Comparison of ENCODE assay signal across 24 cellular contexts in genomic region chr20:21185849-21186248, GRCh38. TPM values are rescaled to one million over a fixed set of nuclear protein-coding genes. Genes with fewer than 3 reads are reported as not detected.
DNase-seq lines count a peak whose midpoint lies in the region; ATAC-seq, FAIRE-seq and TF ChIP-seq lines count a peak whose summit lies in the region.
"Had no signal": no experiment of that assay in that cellular context is flagged by ENCODE, and none has a peak within 500 bp of the region (broad histone marks: within the 10 kb centered on the region; RNA-seq: fewer than 3 reads in every experiment).

No MANE protein-coding gene starts in this region.

- H3K4me1 ChIP-seq in HepG2 (ENCODE audit: insufficient read depth, low read length) = peaks cover 24% of the 10 kb centered on the region
- no peaks in the 10 kb centered on the region for H3K4me1 ChIP-seq in right lobe of liver
- H3K4me1 ChIP-seq in vagina = peaks cover 44% of the 10 kb centered on the region
- H3K4me1 ChIP-seq: BE2C had no signal

- no peaks in the 10 kb centered on the region for H4K20me1 ChIP-seq in HepG2 (ENCODE audit: insufficient read depth, low read length)
- H4K20me1 ChIP-seq: BLaER1 treated with 17β-estradiol and CSF1 and Interleukin-3, amounts not matched to agents 10 nM and 100 nM had no signal

- TF ChIP-seq EP300 in HepG2 (IDR thresholded peaks at IDR 0.05; ENCODE audit: low read depth in 2 of 2, low read length in 2 of 2) = no peak
- TF ChIP-seq EP300 in HepG2 (CRISPR knock-in tag; IDR thresholded peaks at IDR 0.05; ENCODE audit: borderline replicate concordance) = no peak

- TF ChIP-seq POLR2A in HepG2 (IDR thresholded peaks at IDR 0.05; ENCODE audit: insufficient read depth in 1 of 2, low read depth in 2 of 2, low read length in 2 of 2) (no peak), right lobe of liver (IDR thresholded peaks at IDR 0.05) (no peak), vagina (IDR thresholded peaks at IDR 0.05) (no peak)

- ATAC-seq in HepG2 = no peak
- no peak for ATAC-seq in right lobe of liver
- no peak for ATAC-seq in SK-N-SH treated with all-trans-retinoic acid at 6 μM for 48 hours

- FAIRE-seq in HepG2 (lab: Jason Lieb, UNC) = no peak
- FAIRE-seq in endometrium (lab: Jason Lieb, UNC) = peak; percentile 12
- FAIRE-seq: A204.1, D721Med, GM12891, GM18507 had no signal

- CTCF ChIA-PET in HepG2 (lab: Yijun Ruan, JAX; ENCODE audit: low intra/inter-chr PET ratio, low total read pairs) = no interaction called here

- H3K27me3 ChIP-seq in HepG2 (ENCODE audit: control insufficient read depth in 1 of 2, insufficient read depth in 2 of 2, low read length in 2 of 2) (no peaks in the 10 kb centered on the region), right lobe of liver (no peaks in the 10 kb centered on the region), vagina (no peaks in the 10 kb centered on the region)
- H3K27me3 ChIP-seq: BE2C; BLaER1 treated with 17β-estradiol and CSF1 and Interleukin-3, amounts not matched to agents 10 nM and 100 nM had no signal

- intact Hi-C loops in HepG2 (cut with micrococcal nuclease; ENCODE audit: unreplicated experiment) (no loop called here), right lobe of liver (cut with DNase I) (no loop called here), vagina (cut with DNase I) (no loop called here)

- POLR2A ChIA-PET in HepG2 (lab: Yijun Ruan, JAX) = no interaction called here

- no peak for TF ChIP-seq RAD21 in HepG2 (CRISPR knock-in tag; IDR thresholded peaks at IDR 0.05)

- DNase-seq in HepG2 (ENCODE audit: low spot score) (no peak), right lobe of liver (no peak), vagina (ENCODE audit: extremely low spot score in 2 of 2) (no peak)
- DNase-seq in activated CD4-positive, alpha-beta T cell treated with anti-CD3 and anti-CD28 coated beads for 48 hours = no peak
- DNase-seq: ACHN; AML-193; BE2C; CD4-positive, alpha-beta T cell; CD8-positive, alpha-beta memory T cell; DMS 273 treated with DMSO at 0.1 percent for 48 hours; DMS79; EL; GDM1; GOT3; H7; HCEC 1CT had no signal

- H3K9ac ChIP-seq in HepG2 (ENCODE audit: insufficient read depth, low read depth, low read length) = no peak overlapping the region
- H3K9ac ChIP-seq: BLaER1 treated with 17β-estradiol and CSF1 and Interleukin-3, amounts not matched to agents 10 nM and 100 nM had no signal

- BruUV-seq in HepG2 (replicated peaks; lab: Mats Ljungman, UMichigan) = no TSS peak

- H3K36me3 ChIP-seq in HepG2 (replicated peaks in 1 of 2; ENCODE audit: control insufficient read depth in 1 of 2, insufficient read depth in 2 of 2, low read length in 2 of 2) = peaks cover 14 to 32% of the 10 kb centered on the region in 2 experiments
- H3K36me3 ChIP-seq in right lobe of liver = no peaks in the 10 kb centered on the region
- no peaks in the 10 kb centered on the region for H3K36me3 ChIP-seq in vagina
- H3K36me3 ChIP-seq: BE2C had no signal

- no peak overlapping the region for H3K4me3 ChIP-seq in HepG2 (replicated peaks in 1 of 3; ENCODE audit: insufficient read depth in 1 of 3, low read depth in 2 of 3, low read length in 3 of 3)
- no peak overlapping the region for H3K4me3 ChIP-seq in right lobe of liver
- H3K4me3 ChIP-seq in vagina = no peak overlapping the region
- H3K4me3 ChIP-seq: BLaER1 treated with 17β-estradiol and CSF1 and Interleukin-3, amounts not matched to agents 10 nM and 100 nM had no signal

- no peaks in the 10 kb centered on the region for H3K9me3 ChIP-seq in HepG2 (ENCODE audit: low read length)
- no peaks in the 10 kb centered on the region for H3K9me3 ChIP-seq in right lobe of liver
- no peaks in the 10 kb centered on the region for H3K9me3 ChIP-seq in vagina
- H3K9me3 ChIP-seq: BE2C; BLaER1 treated with 17β-estradiol and CSF1 and Interleukin-3, amounts not matched to agents 10 nM and 100 nM had no signal

- in situ Hi-C loops in HepG2 (cut with HindIII; ENCODE audit: extremely low pct_ligation_motif_present, low pct_unique_long_range_greater_than_20kb) = no loop called here

- TF ChIP-seq CTCF in HepG2 (CRISPR knock-in tag; IDR thresholded peaks at IDR 0.05) (no peak), right lobe of liver (IDR thresholded peaks at IDR 0.05) (no peak), vagina (IDR thresholded peaks at IDR 0.05) (no peak)

- no peak overlapping the region for H3K4me2 ChIP-seq in HepG2 (ENCODE audit: low read depth, low read length)
- H3K4me2 ChIP-seq: BLaER1 treated with 17β-estradiol and CSF1 and Interleukin-3, amounts not matched to agents 10 nM and 100 nM had no signal

- no peaks in the 10 kb centered on the region for H3K79me2 ChIP-seq in HepG2 (ENCODE audit: insufficient read depth, low read length)

- H2AFZ ChIP-seq in HepG2 (ENCODE audit: low read length) = no peak overlapping the region

- H3K27ac ChIP-seq in HepG2 (ENCODE audit: extremely low read length, insufficient read depth, low read length) = no peak overlapping the region
- no peak overlapping the region for H3K27ac ChIP-seq in right lobe of liver
- H3K27ac ChIP-seq in vagina = peak overlapping the region; percentile 87
- H3K27ac ChIP-seq: 22Rv1; BLaER1 treated with 17β-estradiol and CSF1 and Interleukin-3, amounts not matched to agents 10 nM and 100 nM had no signal

- 97% methylated on average over 5 of the region's 5 CpGs for WGBS in HepG2 (ENCODE audit: low lambda C conversion rate)
- WGBS in right lobe of liver (ENCODE audit: insufficient coverage, low coverage, low lambda C conversion rate, missing lambda C conversion rate) = 89% methylated on average over 5 of the region's 5 CpGs

TF ChIP-seq in HepG2, 621 proteins besides CTCF, POLR2A, EP300 and RAD21:
- no peak for TF ChIP-seq ZNF484 (CRISPR knock-in tag; IDR thresholded peaks at IDR 0.05; ENCODE audit: borderline replicate concordance, low read depth)
- no peak for TF ChIP-seq PHF5A (CRISPR knock-in tag; IDR thresholded peaks at IDR 0.05; ENCODE audit: low read depth, unreplicated experiment)
- no peak for TF ChIP-seq MIXL1 (CRISPR knock-in tag; IDR thresholded peaks at IDR 0.05)
- no peak for TF ChIP-seq KDM4B (CRISPR knock-in tag; IDR thresholded peaks at IDR 0.05)
- TF ChIP-seq MAFF (IDR thresholded peaks at IDR 0.05; ENCODE audit: low read depth, low read length) = peak; percentile 78
- peak; percentile 89 to 91 for TF ChIP-seq MAFK (conservative IDR thresholded peaks at IDR 0.05 in 1 of 2, IDR thresholded peaks at IDR 0.05 in 1 of 2; ENCODE audit: low read length in 2 of 2)
- no peak for TF ChIP-seq FOSL2 (CRISPR knock-in tag; IDR thresholded peaks at IDR 0.05)

TF ChIP-seq in SK-N-SH treated with all-trans-retinoic acid at 6 μM for 48 hours, 23 proteins besides CTCF, POLR2A, EP300 and RAD21:
- TF ChIP-seq SNAI2 (CRISPR knock-in tag; IDR thresholded peaks at IDR 0.05) (no peak), ZNF8 (CRISPR knock-in tag; IDR thresholded peaks at IDR 0.05) (no peak)

RNA-seq across cellular contexts. Expression of gene KIZ, which starts 60.0 kb away (rescaled TPM):
- total RNA-seq in HepG2 (2016; rRNA removed; fragmentation: Illumina TruSeq; extraction: Trizol) (46.3 and 55.6 TPM in 2 replicates), right lobe of liver (10 to 100 TPM in 1 of 6 experiments, 1 to 10 TPM in 5; 5.1 to 11.5 (median 7.4) TPM), vagina (25.0 TPM)
- 20.4 and 20.5 TPM in 2 replicates for total RNA-seq in HepG2 (2016; cell fraction: cytosol; rRNA removed; fragmentation: Illumina TruSeq; extraction: Trizol; ENCODE audit: low read depth)
- 48.0 and 57.7 TPM in 2 replicates for total RNA-seq in HepG2 (2016; cell fraction: insoluble cytoplasmic fraction; rRNA removed; fragmentation: Illumina TruSeq; extraction: Trizol)
- total RNA-seq in HepG2 (2016; cell fraction: membrane; rRNA removed; fragmentation: Illumina TruSeq; extraction: Trizol) = 22.8 and 24.5 TPM in 2 replicates
- 64.1 and 65.7 TPM in 2 replicates for total RNA-seq in HepG2 (2016; cell fraction: nucleus; rRNA removed; fragmentation: Illumina TruSeq; extraction: Trizol)
- polyA plus RNA-seq in HepG2 (2011; rRNA removed) = 77.9 and 114 TPM in 2 replicates
- polyA plus RNA-seq in HepG2 (2011; cell fraction: cytosol; rRNA removed) = 33.9 and 39.9 TPM in 2 replicates
- 223 and 433 TPM in 2 replicates for polyA plus RNA-seq in HepG2 (2011; cell fraction: nucleus; rRNA removed)
- 40.7 and 57.0 TPM in 2 replicates for polyA plus RNA-seq in HepG2 (2012)
- 9.0 and 10.7 TPM in 2 replicates for polyA plus RNA-seq in HepG2 (2016; cell fraction: cytosol; fragmentation: Illumina TruSeq; extraction: Trizol; ENCODE audit: low read depth)
- polyA plus RNA-seq in HepG2 (2016; cell fraction: insoluble cytoplasmic fraction; fragmentation: Illumina TruSeq; extraction: Trizol; ENCODE audit: low read depth) = 48.1 and 51.2 TPM in 2 replicates
- polyA plus RNA-seq in HepG2 (2016; cell fraction: membrane; fragmentation: Illumina TruSeq; extraction: Trizol; ENCODE audit: low read depth) = 13.9 and 15.1 TPM in 2 replicates
- polyA plus RNA-seq in HepG2 (2016; cell fraction: nucleus; fragmentation: Illumina TruSeq; extraction: Trizol; ENCODE audit: insufficient read depth, low read depth) = 69.5 and 81.6 TPM in 2 replicates
- polyA minus RNA-seq in HepG2 (2011; rRNA and poly(A)+ RNA removed; ENCODE audit: low replicate concordance) = 4.7 and 26.3 TPM in 2 replicates
- polyA minus RNA-seq in HepG2 (2011; cell fraction: cytosol; rRNA and poly(A)+ RNA removed) = 28.5 and 33.0 TPM in 2 replicates
- 210 and 232 TPM in 2 replicates for polyA minus RNA-seq in HepG2 (2011; cell fraction: nucleus; rRNA and poly(A)+ RNA removed)
